ENCODE assay signal across 8 cellular contexts in genomic region chr1:40384413-40384762, GRCh38. TPM values are rescaled to one million over a fixed set of nuclear protein-coding genes. Genes with fewer than 3 reads are reported as not detected.
A peak's percentile ranks its signal among the peaks of the same experiment; 100 is the strongest.
DNase-seq lines count a peak whose midpoint lies in the region; ATAC-seq and TF ChIP-seq lines count a peak whose summit lies in the region.

No MANE protein-coding gene starts in this region.

- peak overlapping the region; percentile 91 for H3K4me3 Mint-ChIP-seq in activated naive CD8-positive, alpha-beta T cell

- no peaks in the 10 kb centered on the region for H3K36me3 ChIP-seq in ACC112 (ENCODE audit: insufficient read depth, low read length)
- no peaks in the 10 kb centered on the region for H3K36me3 ChIP-seq in KMS-11 (ENCODE audit: insufficient read depth)

- peak overlapping the region; percentile 100 for H3K27ac Mint-ChIP-seq in activated naive CD8-positive, alpha-beta T cell

- H3K27ac ChIP-seq in ACC112 (ENCODE audit: low read depth, low read length) = peak overlapping the region; percentile 95
- H3K27ac ChIP-seq in KMS-11 = peak overlapping the region; percentile 98

- DNase-seq in mucosa of gallbladder (ENCODE audit: low spot score) (peak; percentile 52), NOMO-1 treated with DMSO at 0.1 percent for 48 hours (lab: John Stamatoyannopoulos, UW; ENCODE audit: unreplicated experiment) (no peak), DMS 273 treated with DMSO at 0.1 percent for 48 hours (lab: John Stamatoyannopoulos, UW) (no peak)
- no peak for DNase-seq in stimulated activated CD4-positive, alpha-beta T cell treated with anti-CD3 and anti-CD28 coated beads, Interleukin-4, amount 100 ng/mL, for 24 hours

- H3K4me1 ChIP-seq in ACC112 (ENCODE audit: control insufficient read depth, insufficient read depth, low read length, unreplicated experiment) (peaks cover 65% of the 10 kb centered on the region), KMS-11 (ENCODE audit: low read depth, poor library complexity, severe bottlenecking) (peaks cover 94% of the 10 kb centered on the region)

- H3K9ac ChIP-seq in KMS-11 = peak overlapping the region; percentile 65

- H3K4me2 ChIP-seq in KMS-11 = peak overlapping the region; percentile 87

- H3K9me3 Mint-ChIP-seq in activated naive CD8-positive, alpha-beta T cell (ENCODE audit: low read depth) = no peaks in the 10 kb centered on the region

- peaks cover 73% of the 10 kb centered on the region for H3K79me2 ChIP-seq in ACC112 (ENCODE audit: control insufficient read depth, insufficient read depth, low read length, unreplicated experiment)
- H3K79me2 ChIP-seq in KMS-11 (ENCODE audit: insufficient read depth, low read depth) = peaks cover 90% of the 10 kb centered on the region

- no peak for TF ChIP-seq CTCF in KMS-11 (conservative IDR thresholded peaks at IDR 0.05; ENCODE audit: low read depth, low read length)

- no peaks in the 10 kb centered on the region for H3K27me3 ChIP-seq in ACC112 (ENCODE audit: insufficient read depth, low read length)
- no peaks in the 10 kb centered on the region for H3K27me3 ChIP-seq in KMS-11 (ENCODE audit: insufficient read depth, low read depth)

- no peaks in the 10 kb centered on the region for H4K20me1 ChIP-seq in KMS-11 (ENCODE audit: insufficient read depth)

- H3K4me3 ChIP-seq in ACC112 (ENCODE audit: low read depth, low read length) (peak overlapping the region; percentile 57; the same call in 1 of the 2 replicates), KMS-11 (IDR thresholded peaks at IDR 0.05; ENCODE audit: insufficient read depth, low read depth, low read length) (no peak overlapping the region)

- no peaks in the 10 kb centered on the region for H3K27me3 Mint-ChIP-seq in activated naive CD8-positive, alpha-beta T cell

- H3K4me1 Mint-ChIP-seq in activated naive CD8-positive, alpha-beta T cell (ENCODE audit: low read depth) = peaks cover 92% of the 10 kb centered on the region

- H2AFZ ChIP-seq in ACC112 (ENCODE audit: low read length, unreplicated experiment) (no peak overlapping the region), KMS-11 (ENCODE audit: low read depth) (no peak overlapping the region)

- ATAC-seq in GM18873 (IDR thresholded peaks at IDR 0.05; ENCODE audit: low FRiP score, unreplicated experiment) = no peak

- H3K36me3 Mint-ChIP-seq in activated naive CD8-positive, alpha-beta T cell = peaks cover 16% of the 10 kb centered on the region

RNA-seq across cellular contexts. Expression of gene SMAP2, which starts 10.9 kb away (rescaled TPM):
- total RNA-seq in mucosa of gallbladder = 47.6 TPM
